In the genomic region with DNA sequence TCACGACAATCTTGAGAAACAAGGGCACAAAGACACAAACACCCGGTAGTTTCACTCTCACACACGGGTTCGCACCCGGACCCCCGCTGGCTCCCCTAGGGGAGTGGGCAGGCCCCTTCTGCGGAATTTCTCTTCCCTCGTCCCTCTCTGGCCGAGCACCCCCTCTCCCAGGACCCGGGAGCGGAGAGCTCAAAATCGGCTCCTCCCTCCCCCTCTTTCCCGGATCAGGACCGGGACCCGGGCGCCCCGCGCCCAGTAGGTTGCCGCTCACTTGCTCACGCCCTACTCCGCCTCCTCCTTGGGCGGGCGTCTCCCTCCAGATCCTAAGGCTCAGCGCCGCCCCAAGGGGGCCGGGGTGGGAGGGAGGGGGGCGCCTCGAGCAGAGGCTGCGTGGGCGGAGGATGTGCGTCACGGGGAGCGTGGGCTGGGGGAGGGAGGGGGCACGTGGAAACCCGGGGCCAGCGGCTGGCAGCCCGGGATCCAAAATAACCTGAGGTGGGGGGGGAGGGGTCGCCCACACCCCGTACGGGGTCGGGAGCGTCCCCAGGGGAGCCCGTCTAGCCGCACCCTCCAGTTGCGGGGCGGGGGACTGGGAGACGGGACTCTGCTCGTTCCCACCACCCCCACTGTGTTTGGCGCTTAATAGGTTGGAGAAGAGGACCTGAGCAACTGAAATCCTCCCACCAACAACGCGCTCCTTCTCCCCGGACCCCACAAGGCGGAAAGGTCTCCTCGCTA, we compare ENCODE assay signal across 8 cellular contexts. TPM values are rescaled to one million over a fixed set of nuclear protein-coding genes. Genes with fewer than 3 reads are reported as not detected.
A peak's percentile ranks its signal among the peaks of the same experiment; 100 is the strongest.
DNase-seq lines count a peak whose midpoint lies in the region; ATAC-seq and TF ChIP-seq lines count a peak whose summit lies in the region.

No MANE protein-coding gene starts in this region.

- peak overlapping the region; percentile 96 for H3K4me3 Mint-ChIP-seq in natural killer cell
- peak overlapping the region; percentile 91 to 98 for H3K4me3 Mint-ChIP-seq in stimulated activated naive B cell treated with anti-CD40 and anti-IgM and Interleukin-4, amounts not matched to agents 10 μg/mL and 1 μg/mL and 100 μg/mL, for 72 hours

- H3K4me2 ChIP-seq in OCI-LY7 (ENCODE audit: low read length) (peak overlapping the region; percentile 96), fibroblast of lung (ENCODE audit: extremely low read depth, insufficient read depth, low read length) (peak overlapping the region; percentile 87)

- ATAC-seq in GM18861 (IDR thresholded peaks at IDR 0.05; ENCODE audit: unreplicated experiment) (peak; percentile 17), HG03139 (IDR thresholded peaks at IDR 0.05; ENCODE audit: unreplicated experiment) (peak; percentile 28), natural killer cell (peak; percentile 48 to 72 (median 55))
- peak; percentile 50 to 53 for ATAC-seq in stimulated activated naive B cell treated with anti-CD40 and anti-IgM and Interleukin-4, amounts not matched to agents 10 μg/mL and 1 μg/mL and 100 μg/mL, for 72 hours (replicated peaks)

- H3K9me3 Mint-ChIP-seq in natural killer cell, result no peaks in the 10 kb centered on the region
- no peaks in the 10 kb centered on the region for H3K9me3 Mint-ChIP-seq in stimulated activated naive B cell treated with anti-CD40 and anti-IgM and Interleukin-4, amounts not matched to agents 10 μg/mL and 1 μg/mL and 100 μg/mL, for 72 hours

- H2AFZ ChIP-seq in OCI-LY7 (ENCODE audit: low read length) (peak overlapping the region; percentile 96), fibroblast of lung (ENCODE audit: low read length) (no peak overlapping the region)

- peak overlapping the region; percentile 92 for H3K9ac ChIP-seq in fibroblast of lung (ENCODE audit: insufficient read depth, low read length)

- H3K27me3 ChIP-seq in fibroblast of lung (ENCODE audit: control insufficient read depth, insufficient read depth, low read length), result no peaks in the 10 kb centered on the region

- no TSS peak for BruUV-seq in OCI-LY7 (replicated peaks; lab: Mats Ljungman, UMichigan)

- H3K36me3 ChIP-seq in OCI-LY7 (ENCODE audit: insufficient read depth, low read length) (peaks cover 1% of the 10 kb centered on the region; the same call in 1 of the 2 replicates), fibroblast of lung (ENCODE audit: control insufficient read depth, insufficient read depth, low read length) (peaks cover 6% of the 10 kb centered on the region)

- H3K9me2 ChIP-seq in OCI-LY7 (ENCODE audit: insufficient read depth, low read length), result no peaks in the 10 kb centered on the region

- H3K4me3 ChIP-seq in OCI-LY7 (ENCODE audit: low read depth, low read length, poor library complexity, severe bottlenecking), result peak overlapping the region; percentile 79
- peak overlapping the region; percentile 75 to 92 (median 86) for H3K4me3 ChIP-seq in fibroblast of lung (replicated peaks in 1 of 4; ENCODE audit: control extremely low read depth in 1 of 4, insufficient read depth in 1 of 4, low read depth in 3 of 4, low read length in 4 of 4)

- peak overlapping the region; percentile 97 for H3K27ac ChIP-seq in 22Rv1
- peak overlapping the region; percentile 88 for H3K27ac ChIP-seq in OCI-LY7 (ENCODE audit: low read depth, low read length, poor library complexity, severe bottlenecking)
- peak overlapping the region; percentile 99 for H3K27ac ChIP-seq in fibroblast of lung (ENCODE audit: insufficient read depth, low read length)

- TF ChIP-seq CTCF in 22Rv1 (IDR thresholded peaks at IDR 0.05), result no peak
- TF ChIP-seq CTCF in OCI-LY7 (conservative IDR thresholded peaks at IDR 0.05; ENCODE audit: low read length), result no peak
- no peak for TF ChIP-seq CTCF in fibroblast of lung (conservative IDR thresholded peaks at IDR 0.05 in 1 of 2, IDR thresholded peaks at IDR 0.05 in 1 of 2; ENCODE audit: low read depth in 1 of 2, low read length in 2 of 2)
- TF ChIP-seq CTCF in natural killer cell (IDR thresholded peaks at IDR 0.05), result no peak

- no peaks in the 10 kb centered on the region for H3K9me3 ChIP-seq in OCI-LY7 (ENCODE audit: low read length)
- no peaks in the 10 kb centered on the region for H3K9me3 ChIP-seq in fibroblast of lung (ENCODE audit: control insufficient read depth, insufficient read depth, low read depth, low read length)

- DNase-seq in OCI-LY7 (ENCODE audit: low spot score), result peak; percentile 70
- peak; percentile 86 for DNase-seq in activated T-helper 1 cell treated with Interleukin-2 at 50 U/mL for 16 hours (ENCODE audit: low read depth)
- peak; percentile 89 to 90 for DNase-seq in fibroblast of lung (ENCODE audit: low read depth in 2 of 2)
- DNase-seq in natural killer cell, result peak; percentile 75
- peak; percentile 88 for DNase-seq in stimulated activated naive B cell treated with anti-CD40 and anti-IgM and Interleukin-4, amounts not matched to agents 10 μg/mL and 1 μg/mL and 100 μg/mL, for 72 hours

- CTCF ChIA-PET in OCI-LY7 (lab: Charles Lee; ENCODE audit: unreplicated experiment), result interaction anchor here (0.5 kb wide), 1 partner anchor 25 kb away, joined by 4 read pairs; no protein-coding TSS in a partner anchor

- H3K79me2 ChIP-seq in OCI-LY7 (ENCODE audit: insufficient read depth, low read depth, low read length), result no peaks in the 10 kb centered on the region
- H3K79me2 ChIP-seq in fibroblast of lung (ENCODE audit: control insufficient read depth, insufficient read depth, low read length), result peaks cover 31% of the 10 kb centered on the region

- H3K4me1 Mint-ChIP-seq in natural killer cell, result peaks cover 23 to 37% of the 10 kb centered on the region in 2 donors
- H3K4me1 Mint-ChIP-seq in stimulated activated naive B cell treated with anti-CD40 and anti-IgM and Interleukin-4, amounts not matched to agents 10 μg/mL and 1 μg/mL and 100 μg/mL, for 72 hours, result peaks cover 38 to 63% of the 10 kb centered on the region in 2 donors

- no peaks in the 10 kb centered on the region for H4K20me1 ChIP-seq in OCI-LY7 (ENCODE audit: insufficient read depth, low read length)
- no peaks in the 10 kb centered on the region for H4K20me1 ChIP-seq in fibroblast of lung (ENCODE audit: control insufficient read depth, extremely low read depth, insufficient read depth, low read length)

- peak overlapping the region; percentile 92 to 95 for H3K27ac Mint-ChIP-seq in natural killer cell
- H3K27ac Mint-ChIP-seq in stimulated activated naive B cell treated with anti-CD40 and anti-IgM and Interleukin-4, amounts not matched to agents 10 μg/mL and 1 μg/mL and 100 μg/mL, for 72 hours, result peak overlapping the region; percentile 99

- no peaks in the 10 kb centered on the region for H3K27me3 Mint-ChIP-seq in natural killer cell (ENCODE audit: low read depth in 2 of 2)
- no peaks in the 10 kb centered on the region for H3K27me3 Mint-ChIP-seq in stimulated activated naive B cell treated with anti-CD40 and anti-IgM and Interleukin-4, amounts not matched to agents 10 μg/mL and 1 μg/mL and 100 μg/mL, for 72 hours

- POLR2A ChIA-PET in OCI-LY7 (lab: Charles Lee), result interaction anchor here (0.6 to 2.3 kb wide), 4 partner anchors 10 to 1262 kb away, joined by 3 to 9 read pairs (median 6); a partner anchor contains a TSS

- intact Hi-C loops in OCI-LY7 (cut with micrococcal nuclease; ENCODE audit: unreplicated experiment), result loop anchor here (1.0 to 5.0 kb wide), 4 partner anchors 154 to 710 kb away; a partner anchor contains a TSS
- intact Hi-C loops in natural killer cell (cut with micrococcal nuclease), result loop anchor here (2.0 kb wide), 1 partner anchor 26 kb away; no protein-coding TSS in a partner anchor

- no peaks in the 10 kb centered on the region for H3K36me3 Mint-ChIP-seq in natural killer cell
- peaks cover 19 to 25% of the 10 kb centered on the region in 2 donors for H3K36me3 Mint-ChIP-seq in stimulated activated naive B cell treated with anti-CD40 and anti-IgM and Interleukin-4, amounts not matched to agents 10 μg/mL and 1 μg/mL and 100 μg/mL, for 72 hours

- H3K4me1 ChIP-seq in OCI-LY7 (ENCODE audit: insufficient read depth, low read length, poor library complexity, severe bottlenecking) (peaks cover 35% of the 10 kb centered on the region), fibroblast of lung (ENCODE audit: control insufficient read depth, extremely low read depth, insufficient read depth, low read length) (peaks cover 16% of the 10 kb centered on the region)

RNA-seq across cellular contexts. Expression of a gene that starts 1.8 kb away (rescaled TPM):
- total RNA-seq in OCI-LY7 (2014; rRNA removed; shearing (Covaris generic)), result 8.5 and 9.6 TPM in 2 replicates
- 4.7 and 6.8 TPM in 2 replicates for total RNA-seq in OCI-LY7 (2022)
- total RNA-seq in fibroblast of lung, result 39.6 and 62.7 TPM in 2 replicates
- 31.3 and 34.6 TPM in 2 replicates for polyA plus RNA-seq in fibroblast of lung
- polyA plus RNA-seq in fibroblast of lung (2012), result 36.6 and 43.5 TPM in 2 replicates
- polyA minus RNA-seq in fibroblast of lung (ENCODE audit: low replicate concordance), result 47.8 and 72.4 TPM in 2 replicates
- 1 to 10 TPM; 4.2 to 7.0 (median 5.4) TPM for total RNA-seq in natural killer cell

RNA-seq across cellular contexts. Expression of a gene that starts 8.5 kb away (rescaled TPM):
- total RNA-seq in OCI-LY7 (2014; rRNA removed; shearing (Covaris generic)), result 39.8 and 45.7 TPM in 2 replicates
- total RNA-seq in OCI-LY7 (2022), result 85.2 and 86.3 TPM in 2 replicates
- total RNA-seq in fibroblast of lung, result 7.7 and 8.4 TPM in 2 replicates
- 11.1 and 17.6 TPM in 2 replicates for polyA plus RNA-seq in fibroblast of lung
- 4.9 and 8.4 TPM in 2 replicates for polyA plus RNA-seq in fibroblast of lung (2012)
- polyA minus RNA-seq in fibroblast of lung (ENCODE audit: low replicate concordance), result 4.9 and 17.5 TPM in 2 replicates
- total RNA-seq in natural killer cell, result 10 to 100 TPM; 11.1 to 16.7 (median 12.1) TPM

RNA-seq across cellular contexts. Expression of a gene that starts 24.0 kb away (rescaled TPM):
- 72.3 and 73.6 TPM in 2 replicates for total RNA-seq in OCI-LY7 (2014; rRNA removed; shearing (Covaris generic))
- total RNA-seq in OCI-LY7 (2022) (118 and 128 TPM in 2 replicates), fibroblast of lung (90.4 and 103 TPM in 2 replicates), natural killer cell (100 to 1,000 TPM; 277 to 340 (median 319) TPM)
- 116 and 123 TPM in 2 replicates for polyA plus RNA-seq in fibroblast of lung
- polyA plus RNA-seq in fibroblast of lung (2012), result 99.4 and 116 TPM in 2 replicates
- 235 and 253 TPM in 2 replicates for polyA minus RNA-seq in fibroblast of lung (ENCODE audit: low replicate concordance)

RNA-seq across cellular contexts. Expression of a gene that starts 37.2 kb away (rescaled TPM):
- total RNA-seq in OCI-LY7 (2014; rRNA removed; shearing (Covaris generic)), result 0.05 and 0.47 TPM in 2 replicates
- 0.19 and 0.79 TPM in 2 replicates for total RNA-seq in OCI-LY7 (2022)
- total RNA-seq in fibroblast of lung, result 0.17 and 0.26 TPM in 2 replicates
- 0.01 TPM in 1 of 2 replicates, not detected in the other for polyA plus RNA-seq in fibroblast of lung
- polyA plus RNA-seq in fibroblast of lung (2012), result not detected in 2 replicates
- not detected in 2 replicates for polyA minus RNA-seq in fibroblast of lung (ENCODE audit: low replicate concordance)
- 1 to 10 TPM in 1 of 3 donors, not detected in 2; 1.1 TPM for total RNA-seq in natural killer cell

RNA-seq across cellular contexts. Expression of a gene that starts 41.2 kb away (rescaled TPM):
- total RNA-seq in OCI-LY7 (2014; rRNA removed; shearing (Covaris generic)), result 1.1 and 2.2 TPM in 2 replicates
- total RNA-seq in OCI-LY7 (2022) (2.3 and 4.4 TPM in 2 replicates), fibroblast of lung (377 and 464 TPM in 2 replicates), natural killer cell (10 to 100 TPM in 1 of 3 donors, 1 to 10 TPM in 2; 6.7 to 13.1 (median 9.5) TPM)
- polyA plus RNA-seq in fibroblast of lung, result 92.2 and 96.9 TPM in 2 replicates
- polyA plus RNA-seq in fibroblast of lung (2012), result 209 and 246 TPM in 2 replicates
- 1,375 and 1,576 TPM in 2 replicates for polyA minus RNA-seq in fibroblast of lung (ENCODE audit: low replicate concordance)

Comparison
In these comparisons a context has a peak if more than half of its experiments do, and no peak if none do; other contexts are left out.
1. Peak in every context shown above with its lines: DNase-seq, ATAC-seq, H3K4me3 ChIP-seq and H3K27ac ChIP-seq.